In genomic region chr11:122804161-122804560, GRCh38 we compare ENCODE assay signal across 15 cellular contexts. TPM values are rescaled to one million over a fixed set of nuclear protein-coding genes. Genes with fewer than 3 reads are reported as not detected.
DNase-seq lines count a peak whose midpoint lies in the region; ATAC-seq and TF ChIP-seq lines count a peak whose summit lies in the region.
"Had no signal": no experiment of that assay in that cellular context is flagged by ENCODE, and none has a peak within 500 bp of the region (broad histone marks: within the 10 kb centered on the region; RNA-seq: fewer than 3 reads in every experiment).

No MANE protein-coding gene starts in this region.

- H3K4me3 Mint-ChIP-seq in Calu3 (ENCODE audit: low read depth, unreplicated experiment) (no peak overlapping the region), neural progenitor cell (no peak overlapping the region), GM23338 (no peak overlapping the region)
- H3K4me3 Mint-ChIP-seq: activated T-cell treated with anti-CD3 and anti-CD28 coated beads, Interleukin-2, amount 50 U/mL, for 4 hours had no signal

- H2AFZ ChIP-seq in neural progenitor cell (replicated peaks) (no peak overlapping the region), GM23338 (no peak overlapping the region)

- H3K27ac ChIP-seq in neural progenitor cell (no peak overlapping the region), GM23338 (ENCODE audit: low read depth) (no peak overlapping the region)
- H3K27ac ChIP-seq: SJCRH30, WERI-Rb-1 had no signal

- H3K4me1 Mint-ChIP-seq in Calu3 (ENCODE audit: low read depth, unreplicated experiment) (no peaks in the 10 kb centered on the region), neural progenitor cell (peaks cover 33% of the 10 kb centered on the region), GM23338 (peaks cover 28% of the 10 kb centered on the region)

- no peak overlapping the region for H3K4me2 ChIP-seq in neural progenitor cell
- no peak overlapping the region for H3K4me2 ChIP-seq in GM23338

- H3K9ac ChIP-seq in neural progenitor cell: no peak overlapping the region

- H3K27me3 Mint-ChIP-seq in Calu3 (ENCODE audit: unreplicated experiment): no peaks in the 10 kb centered on the region
- peaks cover 7% of the 10 kb centered on the region for H3K27me3 Mint-ChIP-seq in neural progenitor cell (ENCODE audit: insufficient read depth, low read depth)
- H3K27me3 Mint-ChIP-seq in GM23338 (ENCODE audit: insufficient read depth, low read depth, poor library complexity): peaks cover 4% of the 10 kb centered on the region

- no peaks in the 10 kb centered on the region for H3K9me3 Mint-ChIP-seq in Calu3 (ENCODE audit: low read depth, unreplicated experiment)
- no peaks in the 10 kb centered on the region for H3K9me3 Mint-ChIP-seq in neural progenitor cell
- H3K9me3 Mint-ChIP-seq in GM23338: no peaks in the 10 kb centered on the region
- H3K9me3 Mint-ChIP-seq: activated T-cell treated with anti-CD3 and anti-CD28 coated beads, Interleukin-2, amount 50 U/mL, for 4 hours had no signal

- no peaks in the 10 kb centered on the region for H3K27me3 ChIP-seq in neural progenitor cell
- H3K27me3 ChIP-seq in GM23338 (ENCODE audit: insufficient read depth): no peaks in the 10 kb centered on the region
- H3K27me3 ChIP-seq: SJCRH30 had no signal

- intact Hi-C loops in Calu3 (cut with micrococcal nuclease; ENCODE audit: unreplicated experiment): no loop called here

- H3K4me3 ChIP-seq in epithelial cell of esophagus (ENCODE audit: low read length) (no peak overlapping the region), neural progenitor cell (no peak overlapping the region), GM23338 (no peak overlapping the region)
- H3K4me3 ChIP-seq: SJCRH30 had no signal

- H4K20me1 ChIP-seq in neural progenitor cell (ENCODE audit: low read depth) (no peaks in the 10 kb centered on the region), GM23338 (replicated peaks; ENCODE audit: insufficient read depth) (no peaks in the 10 kb centered on the region)

- H3K4me1 ChIP-seq in neural progenitor cell: peaks cover 4% of the 10 kb centered on the region
- H3K4me1 ChIP-seq in GM23338 (ENCODE audit: insufficient read depth): no peaks in the 10 kb centered on the region
- H3K4me1 ChIP-seq: SJCRH30 had no signal

- no peaks in the 10 kb centered on the region for H3K36me3 ChIP-seq in neural progenitor cell
- no peaks in the 10 kb centered on the region for H3K36me3 ChIP-seq in GM23338 (ENCODE audit: insufficient read depth)
- H3K36me3 ChIP-seq: SJCRH30, WERI-Rb-1 had no signal

- H3K9me2 ChIP-seq in GM23338 (ENCODE audit: insufficient read depth): no peaks in the 10 kb centered on the region

- CTCF ChIA-PET in Calu3 (lab: Charles Lee): no interaction called here

- no peak for ATAC-seq in GM23338
- ATAC-seq: left lobe of liver had no signal

- H3K27ac Mint-ChIP-seq in Calu3 (ENCODE audit: unreplicated experiment) (peak overlapping the region; percentile 46), neural progenitor cell (peak overlapping the region; percentile 67), GM23338 (no peak overlapping the region)

- no peaks in the 10 kb centered on the region for H3K79me2 ChIP-seq in neural progenitor cell (ENCODE audit: low read depth)
- no peaks in the 10 kb centered on the region for H3K79me2 ChIP-seq in GM23338 (replicated peaks; ENCODE audit: insufficient read depth)

- H3K9me3 ChIP-seq in neural progenitor cell (ENCODE audit: low read depth): no peaks in the 10 kb centered on the region
- H3K9me3 ChIP-seq: SJCRH30 had no signal

- TF ChIP-seq CTCF in Calu3 (IDR thresholded peaks at IDR 0.05; ENCODE audit: unreplicated experiment) (no peak), epithelial cell of esophagus (IDR thresholded peaks at IDR 0.05; ENCODE audit: insufficient read depth, low read depth, low read length, missing control alignments) (no peak), neural progenitor cell (IDR thresholded peaks at IDR 0.05) (no peak), GM23338 (conservative IDR thresholded peaks at IDR 0.05; ENCODE audit: low read depth in 2 of 2) (no peak)

- H3F3A ChIP-seq in neural progenitor cell (ENCODE audit: low read depth) (no peaks in the 10 kb centered on the region), GM23338 (replicated peaks; ENCODE audit: low read depth) (no peaks in the 10 kb centered on the region)

- DNase-seq in Calu3 (no peak), RPMI7951 (ENCODE audit: low read depth) (peak; percentile 66), epithelial cell of esophagus (ENCODE audit: low read depth) (peak; percentile 96), neural progenitor cell (ENCODE audit: low spot score) (no peak), GM23338 (ENCODE audit: low spot score) (no peak), RPMI8226 (no peak), NCI-H1436 treated with DMSO at 0.1 percent for 48 hours (lab: John Stamatoyannopoulos, UW) (no peak)
- no peak for DNase-seq in activated naive CD4-positive, alpha-beta T cell treated with anti-CD3 and anti-CD28 coated beads, Interleukin-2, amount 50 U/mL, for 16 hours
- DNase-seq: activated T-cell treated with anti-CD3 and anti-CD28 coated beads, Interleukin-2, amount 50 U/mL, for 4 hours; C1 segment of cervical spinal cord; NCI-H1105; NCI-H748 treated with DMSO at 0.1 percent for 48 hours; SJCRH30; WERI-Rb-1 had no signal

- BruUV-seq in Calu3 (replicated peaks; lab: Mats Ljungman, UMichigan): no TSS peak

- H3K36me3 Mint-ChIP-seq in Calu3 (ENCODE audit: insufficient read depth, unreplicated experiment): peaks cover 18% of the 10 kb centered on the region
- no peaks in the 10 kb centered on the region for H3K36me3 Mint-ChIP-seq in neural progenitor cell
- no peaks in the 10 kb centered on the region for H3K36me3 Mint-ChIP-seq in GM23338 (ENCODE audit: low read depth)

TF ChIP-seq in GM23338, 12 proteins besides CTCF, POLR2A, EP300 and RAD21 (continues in another document):
- TF ChIP-seq ETS1 (IDR thresholded peaks at IDR 0.05): no peak
- no peak for TF ChIP-seq POLR2AphosphoS5 (IDR thresholded peaks at IDR 0.05; ENCODE audit: low read depth)
- TF ChIP-seq ZNF331 (CRISPR knock-in tag; IDR thresholded peaks at IDR 0.05; ENCODE audit: low read depth): no peak

RNA-seq across cellular contexts. Expression of gene CRTAM, which starts 34.1 kb away (rescaled TPM):
- total RNA-seq in Calu3 (2022) (not detected in 2 replicates), neural progenitor cell (ENCODE audit: low replicate concordance) (not detected in 2 replicates)
- total RNA-seq in RPMI7951 (2014; rRNA removed; shearing (Covaris generic)): 0.36 TPM in 1 of 2 replicates, not detected in the other
- 0.08 TPM in 1 of 2 replicates, not detected in the other for total RNA-seq in GM23338 (2014; rRNA removed; shearing (Covaris generic))
- polyA plus RNA-seq in GM23338 (2016; fragmentation: Nextera tagmentation; extraction: Ambion mirVana): not detected in 2 replicates
- total RNA-seq: left lobe of liver, SJCRH30 had no signal

Comparison
In these comparisons a context has a peak if more than half of its experiments do, and no peak if none do; other contexts are left out.
1. DNase-seq: peak in RPMI7951 (single experiment) and epithelial cell of esophagus (single experiment); none in Calu3 (single experiment), neural progenitor cell (single experiment), activated naive CD4-positive, alpha-beta T cell treated with anti-CD3 and anti-CD28 coated beads, Interleukin-2, amount 50 U/mL, for 16 hours (single experiment), GM23338 (single experiment), RPMI8226 (single experiment) and NCI-H1436 treated with DMSO at 0.1 percent for 48 hours (single experiment).